In genomic region chr11:65156926-65157325, GRCh38 we compare ENCODE assay signal across 34 cellular contexts. TPM values are rescaled to one million over a fixed set of nuclear protein-coding genes. Genes with fewer than 3 reads are reported as not detected.
"Had no signal": no experiment of that assay in that cellular context is flagged by ENCODE, and none has a peak within 500 bp of the region (broad histone marks: within the 10 kb centered on the region; RNA-seq: fewer than 3 reads in every experiment).

No MANE protein-coding gene starts in this region.

- H3K27me3 Mint-ChIP-seq: activated CD4-positive, alpha-beta T cell treated with anti-CD3 and anti-CD28 coated beads for 36 hours had no signal

- H3K4me1 ChIP-seq: ascending aorta, breast epithelium, esophagus muscularis mucosa, gastroesophageal sphincter had no signal

- H3K9me3 ChIP-seq: ascending aorta, breast epithelium, esophagus muscularis mucosa, gastroesophageal sphincter, heart right ventricle had no signal

- H3K36me3 Mint-ChIP-seq: activated CD4-positive, alpha-beta memory T cell treated with anti-CD3 and anti-CD28 coated beads for 36 hours; activated CD8-positive, alpha-beta memory T cell treated with anti-CD3 and anti-CD28 coated beads, Interleukin-2, amount 10 ng/mL, durations not matched to agents 7 days and 5 days; activated naive CD8-positive, alpha-beta T cell; brain had no signal

- DNase-seq: activated CD4-positive, alpha-beta memory T cell treated with anti-CD3 and anti-CD28 coated beads for 36 hours; activated CD4-positive, alpha-beta T cell treated with anti-CD3 and anti-CD28 coated beads for 36 hours; activated CD4-positive, alpha-beta T cell treated with anti-CD3 and anti-CD28 coated beads, Interleukin-2, amount 10 ng/mL, durations not matched to agents 24 days and 14 days; activated CD4-positive, CD25-positive, alpha-beta regulatory T cell; activated CD4-positive, CD25-positive, alpha-beta regulatory T cell treated with anti-CD3 and anti-CD28 coated beads, Interleukin-2, amount 50 U/mL, for 72 hours; activated CD8-positive, alpha-beta memory T cell treated with anti-CD3 and anti-CD28 coated beads, Interleukin-2, amount 10 ng/mL, durations not matched to agents 7 days and 5 days; activated CD8-positive, alpha-beta memory T cell treated with anti-CD3 and anti-CD28 coated beads, Interleukin-2, amount 50 U/mL, for 4 hours; activated CD8-positive, alpha-beta T cell treated with anti-CD3 and anti-CD28 coated beads, Interleukin-2, amount 10 ng/mL, durations not matched to agents 7 days and 5 days; activated effector memory CD4-positive, alpha-beta T cell treated with anti-CD3 and anti-CD28 coated beads, Interleukin-2, amount 50 U/mL, for 16 hours; activated naive CD4-positive, alpha-beta T cell treated with anti-CD3 and anti-CD28 coated beads, Interleukin-2, amount 50 U/mL, for 16 hours; activated T-cell treated with anti-CD3 and anti-CD28 coated beads, Interleukin-2, amount 50 U/mL, for 1 hour; activated T-cell treated with anti-CD3 and anti-CD28 coated beads, Interleukin-2, amount 50 U/mL, for 48 hours; central memory CD4-positive, alpha-beta T cell; dermis blood vessel endothelial cell; effector CD4-positive, alpha-beta T cell; effector memory CD8-positive, alpha-beta T cell; erythroblast; foreskin melanocyte; heart right ventricle; T-helper 2 cell had no signal

- H3K27ac ChIP-seq: ascending aorta, breast epithelium, cardiac muscle cell, coronary artery, esophagus muscularis mucosa, gastroesophageal sphincter, heart right ventricle had no signal

- H3K27ac Mint-ChIP-seq: activated CD4-positive, alpha-beta memory T cell treated with anti-CD3 and anti-CD28 coated beads for 36 hours; activated CD4-positive, alpha-beta T cell treated with anti-CD3 and anti-CD28 coated beads for 36 hours; activated CD4-positive, alpha-beta T cell treated with anti-CD3 and anti-CD28 coated beads, Interleukin-2, amount 10 ng/mL, durations not matched to agents 24 days and 14 days; activated CD8-positive, alpha-beta memory T cell treated with anti-CD3 and anti-CD28 coated beads, Interleukin-2, amount 10 ng/mL, durations not matched to agents 7 days and 5 days; activated CD8-positive, alpha-beta T cell treated with anti-CD3 and anti-CD28 coated beads, Interleukin-2, amount 10 ng/mL, durations not matched to agents 7 days and 5 days; activated naive CD8-positive, alpha-beta T cell; activated T-helper 1 cell treated with anti-CD3 and anti-CD28 coated beads, Interleukin-12 subunit alpha, Interleukin-12 subunit beta, Interleukin-2, Interleukin-4 antibody, amounts not matched to agents 30 ng/mL and 10 ng/mL and 1 ng/mL, durations not matched to agents 14 hours and 24 hours and 36 hours; activated T-helper 2 cell treated with anti-CD3 and anti-CD28 coated beads, Interferon-gamma antibody, Interleukin-2, Interleukin-4, amounts not matched to agents 10 μg/mL and 5 μg/mL and 100 μg/mL, durations not matched to agents 14 hours and 24 hours and 36 hours; brain had no signal

- H3K9me3 Mint-ChIP-seq: activated CD4-positive, alpha-beta memory T cell treated with anti-CD3 and anti-CD28 coated beads for 36 hours; activated CD4-positive, alpha-beta T cell treated with anti-CD3 and anti-CD28 coated beads, Interleukin-2, amount 10 ng/mL, durations not matched to agents 24 days and 14 days; activated T-helper 1 cell treated with anti-CD3 and anti-CD28 coated beads, Interleukin-12 subunit alpha, Interleukin-12 subunit beta, Interleukin-2, Interleukin-4 antibody, amounts not matched to agents 30 ng/mL and 10 ng/mL and 1 ng/mL, durations not matched to agents 14 hours and 24 hours and 36 hours; activated T-helper 2 cell treated with anti-CD3 and anti-CD28 coated beads, Interferon-gamma antibody, Interleukin-2, Interleukin-4, amounts not matched to agents 10 μg/mL and 5 μg/mL and 100 μg/mL, durations not matched to agents 14 hours and 24 hours and 36 hours; effector memory CD8-positive, alpha-beta T cell had no signal

- ATAC-seq: activated CD4-positive, alpha-beta T cell treated with anti-CD3 and anti-CD28 coated beads for 36 hours; activated CD8-positive, alpha-beta memory T cell treated with anti-CD3 and anti-CD28 coated beads, Interleukin-2, amount 10 ng/mL, durations not matched to agents 7 days and 5 days; activated CD8-positive, alpha-beta T cell treated with anti-CD3 and anti-CD28 coated beads, Interleukin-2, amount 10 ng/mL, durations not matched to agents 7 days and 5 days; effector memory CD8-positive, alpha-beta T cell; gastroesophageal sphincter; heart right ventricle had no signal

- H3K4me1 Mint-ChIP-seq: activated CD4-positive, alpha-beta T cell treated with anti-CD3 and anti-CD28 coated beads for 36 hours; brain had no signal

- H3K27me3 ChIP-seq: ascending aorta, breast epithelium, cardiac muscle cell, esophagus muscularis mucosa, gastroesophageal sphincter, heart right ventricle had no signal

- H3K4me3 Mint-ChIP-seq: activated CD4-positive, alpha-beta memory T cell treated with anti-CD3 and anti-CD28 coated beads for 36 hours; activated CD4-positive, alpha-beta T cell treated with anti-CD3 and anti-CD28 coated beads for 36 hours; activated CD4-positive, alpha-beta T cell treated with anti-CD3 and anti-CD28 coated beads, Interleukin-2, amount 10 ng/mL, durations not matched to agents 24 days and 14 days; activated CD8-positive, alpha-beta memory T cell treated with anti-CD3 and anti-CD28 coated beads, Interleukin-2, amount 10 ng/mL, durations not matched to agents 7 days and 5 days; activated CD8-positive, alpha-beta T cell treated with anti-CD3 and anti-CD28 coated beads, Interleukin-2, amount 10 ng/mL, durations not matched to agents 7 days and 5 days; activated naive CD8-positive, alpha-beta T cell; activated T-helper 1 cell treated with anti-CD3 and anti-CD28 coated beads, Interleukin-12 subunit alpha, Interleukin-12 subunit beta, Interleukin-2, Interleukin-4 antibody, amounts not matched to agents 30 ng/mL and 10 ng/mL and 1 ng/mL, durations not matched to agents 14 hours and 24 hours and 36 hours; brain; effector memory CD8-positive, alpha-beta T cell had no signal

- H3K4me3 ChIP-seq: ascending aorta, breast epithelium, cardiac muscle cell, coronary artery, esophagus muscularis mucosa, gastroesophageal sphincter, heart right ventricle had no signal

- H3K36me3 ChIP-seq: ascending aorta, breast epithelium, cardiac muscle cell, esophagus muscularis mucosa, gastroesophageal sphincter, heart right ventricle had no signal

RNA-seq across cellular contexts. Expression of gene SPDYC, which starts 13.1 kb away (rescaled TPM):
- total RNA-seq: activated CD4-positive, alpha-beta memory T cell treated with anti-CD3 and anti-CD28 coated beads for 36 hours; activated CD4-positive, alpha-beta T cell treated with anti-CD3 and anti-CD28 coated beads for 36 hours; activated CD4-positive, alpha-beta T cell treated with anti-CD3 and anti-CD28 coated beads, Interleukin-2, amount 10 ng/mL, durations not matched to agents 24 days and 14 days; activated CD8-positive, alpha-beta memory T cell treated with anti-CD3 and anti-CD28 coated beads for 36 hours; activated CD8-positive, alpha-beta memory T cell treated with anti-CD3 and anti-CD28 coated beads, Interleukin-2, amount 10 ng/mL, durations not matched to agents 7 days and 5 days; activated CD8-positive, alpha-beta T cell treated with anti-CD3 and anti-CD28 coated beads, Interleukin-2, amount 10 ng/mL, durations not matched to agents 7 days and 5 days; activated T-helper 1 cell treated with anti-CD3 and anti-CD28 coated beads, Interleukin-12 subunit alpha, Interleukin-12 subunit beta, Interleukin-2, Interleukin-4 antibody, amounts not matched to agents 30 ng/mL and 10 ng/mL and 1 ng/mL, durations not matched to agents 14 hours and 24 hours and 36 hours; activated T-helper 2 cell treated with anti-CD3 and anti-CD28 coated beads, Interferon-gamma antibody, Interleukin-2, Interleukin-4, amounts not matched to agents 10 μg/mL and 5 μg/mL and 100 μg/mL, durations not matched to agents 14 hours and 24 hours and 36 hours; ascending aorta; breast epithelium; cerebellum; dermis blood vessel endothelial cell; esophagus muscularis mucosa; gastroesophageal sphincter; glomerular endothelial cell; heart right ventricle; T-helper 1 cell treated with Interleukin-12 subunit alpha and Interleukin-12 subunit beta and Interleukin-4 antibody, amounts not matched to agents 30 ng/mL and 1 ng/mL, for 36 hours had no signal
- polyA plus RNA-seq: cardiac muscle cell, heart right ventricle had no signal
